In genomic region chr3:66642015-66642414, GRCh38 we compare ENCODE assay signal across 27 cellular contexts.
DNase-seq lines count a peak whose midpoint lies in the region; ATAC-seq and TF ChIP-seq lines count a peak whose summit lies in the region.
"Had no signal": no experiment of that assay in that cellular context is flagged by ENCODE, and none has a peak within 500 bp of the region (broad histone marks: within the 10 kb centered on the region; RNA-seq: fewer than 3 reads in every experiment).

No MANE protein-coding gene starts in this region.

- H3K4me1 Mint-ChIP-seq in Caco-2 (ENCODE audit: low read depth, unreplicated experiment) (no peaks in the 10 kb centered on the region), nephron (peaks cover 8% of the 10 kb centered on the region)

- H3K27ac Mint-ChIP-seq in Caco-2 (ENCODE audit: unreplicated experiment) (no peak overlapping the region), nephron (peak overlapping the region in 2 of 3 experiments; percentile 39 to 43)
- H3K27ac Mint-ChIP-seq: B cell; CD4-positive, CD25-positive, alpha-beta regulatory T cell; IgD-negative memory B cell had no signal

- peak overlapping the region; percentile 48 for H3K4me3 Mint-ChIP-seq in Caco-2 (ENCODE audit: unreplicated experiment)
- no peak overlapping the region for H3K4me3 Mint-ChIP-seq in nephron
- H3K4me3 Mint-ChIP-seq: B cell; CD4-positive, CD25-positive, alpha-beta regulatory T cell; IgD-negative memory B cell had no signal

- peaks cover 9% of the 10 kb centered on the region for H3K9me3 ChIP-seq in Caco-2
- peaks cover 0 to 24% (median 17%) of the 10 kb centered on the region in 8 donors for H3K9me3 ChIP-seq in spleen
- H3K9me3 ChIP-seq: MG63, SJSA1 had no signal

- no peaks in the 10 kb centered on the region for H3K27me3 Mint-ChIP-seq in Caco-2 (ENCODE audit: insufficient read depth, unreplicated experiment)
- H3K27me3 Mint-ChIP-seq in nephron (ENCODE audit: low read depth), result no peaks in the 10 kb centered on the region
- H3K27me3 Mint-ChIP-seq: CD4-positive, CD25-positive, alpha-beta regulatory T cell had no signal

- TF ChIP-seq CTCF in Caco-2 (IDR thresholded peaks at IDR 0.05; ENCODE audit: insufficient read depth in 1 of 2, low read depth in 1 of 2, low read length in 1 of 2, severe bottlenecking in 1 of 2, unreplicated experiment in 1 of 2), result no peak
- TF ChIP-seq CTCF in nephron (IDR thresholded peaks at IDR 0.05; ENCODE audit: unreplicated experiment in 3 of 3), result no peak
- no peak for TF ChIP-seq CTCF in spleen (IDR thresholded peaks at IDR 0.05 in 8 of 11, conservative IDR thresholded peaks at IDR 0.05 in 3 of 11)

- H3K36me3 ChIP-seq in Caco-2 (ENCODE audit: control insufficient read depth, insufficient read depth, low read length) (no peaks in the 10 kb centered on the region), spleen (no peaks in the 10 kb centered on the region)
- H3K36me3 ChIP-seq: MG63, SJSA1 had no signal

- no peak overlapping the region for H3K27ac ChIP-seq in spleen
- H3K27ac ChIP-seq: HL-60, SJSA1 had no signal

- H3K36me3 Mint-ChIP-seq in Caco-2 (ENCODE audit: insufficient read depth, unreplicated experiment) (no peaks in the 10 kb centered on the region), nephron (ENCODE audit: low read depth) (no peaks in the 10 kb centered on the region)
- H3K36me3 Mint-ChIP-seq: IgD-negative memory B cell had no signal

- 88 to 96% (median 92%) methylated on average over 4 of the region's 4 CpGs for WGBS in spleen, 5 donors

- H3K9me3 Mint-ChIP-seq in Caco-2 (ENCODE audit: unreplicated experiment) (no peaks in the 10 kb centered on the region), nephron (peaks cover 7% of the 10 kb centered on the region)

- H3K4me3 ChIP-seq in Caco-2 (ENCODE audit: low read depth, low read length) (no peak overlapping the region), spleen (no peak overlapping the region)
- H3K4me3 ChIP-seq: GM12878, MG63, SJSA1 had no signal

- no peak for ATAC-seq in HG03280 (IDR thresholded peaks at IDR 0.05; ENCODE audit: unreplicated experiment)
- ATAC-seq: GM12878 had no signal

- POLR2A ChIA-PET in Caco-2 (lab: Charles Lee), result no interaction called here

- intact Hi-C loops in Caco-2 (cut with micrococcal nuclease; ENCODE audit: unreplicated experiment), result loop anchor here (1.0 to 2.0 kb wide), 3 partner anchors 14 to 161 kb away; no protein-coding TSS in a partner anchor
- intact Hi-C loops in spleen (cut with DNase I; ENCODE audit: low total_unique reads), result no loop called here

- H3K27me3 ChIP-seq in Caco-2 (replicated peaks; ENCODE audit: control insufficient read depth, insufficient read depth, low read length) (no peaks in the 10 kb centered on the region), spleen (replicated peaks in 1 of 7) (no peaks in the 10 kb centered on the region)
- H3K27me3 ChIP-seq: MG63, SJSA1 had no signal

- BruUV-seq in Caco-2 (replicated peaks; lab: Mats Ljungman, UMichigan), result no TSS peak

- DNase-seq in Caco-2 (peak in 1 of 2 experiments; percentile 57), MV-4-11 (lab: John Stamatoyannopoulos, UW) (peak; percentile 4), SW480 (ENCODE audit: low spot score) (peak; percentile 17), kidney tubule cell (ENCODE audit: low spot score) (no peak), spleen (no peak)
- no peak for DNase-seq in activated CD8-positive, alpha-beta memory T cell treated with anti-CD3 and anti-CD28 coated beads for 24 hours
- DNase-seq: 8988T; CD4-positive, CD25-positive, alpha-beta regulatory T cell; COR-L47; DMS153; EL; Karpas-422; MG63; NCI-H1092; NCI-H1436 treated with DMSO at 0.1 percent for 48 hours; NCI-H2029 treated with DMSO at 0.1 percent for 48 hours; NCI-H446 treated with DMSO at 0.1 percent for 48 hours; NCI-H774; OCI-M1; RPMI8226 had no signal

- CTCF ChIA-PET in Caco-2 (lab: Charles Lee), result interaction anchor here (0.6 to 1.0 kb wide), 2 partner anchors 134 to 180 kb away, joined by 3 to 5 read pairs; no protein-coding TSS in a partner anchor

- no peak for TF ChIP-seq POLR2A in spleen (IDR thresholded peaks at IDR 0.05)

- H3K4me1 ChIP-seq in Caco-2 (peaks cover 10% of the 10 kb centered on the region), spleen (no peaks in the 10 kb centered on the region)
- H3K4me1 ChIP-seq: SJSA1 had no signal

Comparison
In these comparisons a context has a peak if more than half of its experiments do, and no peak if none do; other contexts are left out.
1. DNase-seq: peak in MV-4-11 (single experiment) and SW480 (single experiment); none in kidney tubule cell (single experiment), activated CD8-positive, alpha-beta memory T cell treated with anti-CD3 and anti-CD28 coated beads for 24 hours (single experiment) and spleen (single experiment).